In genomic region chr2:232456296-232457120, GRCh38 we compare ENCODE assay signal across 16 cellular contexts. TPM values are rescaled to one million over a fixed set of nuclear protein-coding genes. Genes with fewer than 3 reads are reported as not detected.
DNase-seq lines count a peak whose midpoint lies in the region; ATAC-seq, FAIRE-seq and TF ChIP-seq lines count a peak whose summit lies in the region.
"Had no signal": no experiment of that assay in that cellular context is flagged by ENCODE, and none has a peak within 500 bp of the region (broad histone marks: within the 10 kb centered on the region; RNA-seq: fewer than 3 reads in every experiment).

No MANE protein-coding gene starts in this region.

- H3K4me3 ChIP-seq in Peyer's patch, result peak overlapping the region in 3 of 4 donors; percentile 14 to 55 (median 54)
- no peak overlapping the region for H3K4me3 ChIP-seq in HepG2 (replicated peaks in 1 of 3; ENCODE audit: insufficient read depth in 1 of 3, low read depth in 2 of 3, low read length in 3 of 3)
- H3K4me3 ChIP-seq in small intestine (ENCODE audit: low read depth in 1 of 2, low read length in 2 of 2), result peak overlapping the region in 1 of 2 donors; percentile 77
- H3K4me3 ChIP-seq: K562 had no signal

- peak; percentile 10 for ATAC-seq in HepG2
- ATAC-seq: HCT116 had no signal

- H3K4me1 ChIP-seq in Peyer's patch (no peaks in the 10 kb centered on the region), HepG2 (ENCODE audit: insufficient read depth, low read length) (0 out of 2 replicates have a peak, but pooled peaks cover 7% of the 10 kb centered on the region), small intestine (ENCODE audit: control insufficient read depth in 2 of 2, insufficient read depth in 1 of 2, low read depth in 1 of 2, low read length in 1 of 2) (peaks cover 0 to 2% of the 10 kb centered on the region in 2 donors)

- peak overlapping the region in 3 of 4 donors; percentile 45 to 94 (median 84) for H3K27ac ChIP-seq in Peyer's patch
- H3K27ac ChIP-seq in HepG2 (ENCODE audit: extremely low read length, insufficient read depth, low read length), result no peak overlapping the region
- peak overlapping the region; percentile 65 to 95 for H3K27ac ChIP-seq in small intestine (ENCODE audit: low read depth in 1 of 2, low read length in 1 of 2)
- H3K27ac ChIP-seq: HL-60, RWPE1 had no signal

- intact Hi-C loops in HepG2 (cut with micrococcal nuclease; ENCODE audit: unreplicated experiment), result no loop called here

- H3K27me3 ChIP-seq in Peyer's patch (no peaks in the 10 kb centered on the region), HepG2 (ENCODE audit: control insufficient read depth in 1 of 2, insufficient read depth in 2 of 2, low read length in 2 of 2) (peaks cover 8 to 63% of the 10 kb centered on the region in 2 experiments; a peak in 4 of 5 replicates), small intestine (ENCODE audit: control insufficient read depth in 2 of 2, insufficient read depth in 2 of 2, low read length in 2 of 2) (peaks cover 0 to 8% of the 10 kb centered on the region in 2 donors)

- in situ Hi-C loops in GM13976 (cut with MboI; ENCODE audit: low sequenced_read_pairs, unreplicated experiment), result no loop called here
- in situ Hi-C loops in HepG2 (cut with HindIII; ENCODE audit: extremely low pct_ligation_motif_present, low pct_unique_long_range_greater_than_20kb), result loop anchor here (5.0 kb wide), 1 partner anchor 61 kb away; no protein-coding TSS in a partner anchor

- peak; percentile 22 for DNase-seq in GM13976 (ENCODE audit: low spot score)
- DNase-seq in Peyer's patch, result peak in 2 of 3 donors; percentile 42 to 44
- no peak for DNase-seq in HepG2 (ENCODE audit: low spot score)
- DNase-seq in small intestine, result no peak
- DNase-seq in NCI-H1092 (lab: John Stamatoyannopoulos, UW), result no peak
- DNase-seq in kidney tubule cell (ENCODE audit: low spot score), result no peak
- no peak for DNase-seq in OCI-M2 (lab: John Stamatoyannopoulos, UW; ENCODE audit: unreplicated experiment)
- DNase-seq: COR-L47, MV-4-11, NCI-H1417 treated with DMSO at 0.1 percent for 48 hours, NCI-H1930, NCI-H526 treated with DMSO at 0.1 percent for 48 hours had no signal

- no peaks in the 10 kb centered on the region for H3K36me3 ChIP-seq in Peyer's patch
- H3K36me3 ChIP-seq in HepG2 (replicated peaks in 1 of 2; ENCODE audit: control insufficient read depth in 1 of 2, insufficient read depth in 2 of 2, low read length in 2 of 2), result no peaks in the 10 kb centered on the region
- no peaks in the 10 kb centered on the region for H3K36me3 ChIP-seq in small intestine (ENCODE audit: control insufficient read depth in 2 of 2, insufficient read depth in 2 of 2, low read length in 2 of 2)

- no peak for TF ChIP-seq RAD21 in HepG2 (CRISPR knock-in tag; IDR thresholded peaks at IDR 0.05)

- TF ChIP-seq CTCF in GM13976 (IDR thresholded peaks at IDR 0.05; ENCODE audit: borderline replicate concordance, control extremely low read depth, extremely low read depth, insufficient read depth, missing control alignments) (no peak), Peyer's patch (IDR thresholded peaks at IDR 0.05) (no peak), HepG2 (CRISPR knock-in tag; IDR thresholded peaks at IDR 0.05) (no peak)

- TF ChIP-seq EP300 in HepG2 (IDR thresholded peaks at IDR 0.05; ENCODE audit: low read depth in 2 of 2, low read length in 2 of 2) (no peak), HepG2 (CRISPR knock-in tag; IDR thresholded peaks at IDR 0.05; ENCODE audit: borderline replicate concordance) (no peak)

- no peaks in the 10 kb centered on the region for H3K79me2 ChIP-seq in HepG2 (ENCODE audit: insufficient read depth, low read length)

- TF ChIP-seq POLR2A in Peyer's patch (IDR thresholded peaks at IDR 0.05), result no peak
- no peak for TF ChIP-seq POLR2A in HepG2 (IDR thresholded peaks at IDR 0.05; ENCODE audit: insufficient read depth in 1 of 2, low read depth in 2 of 2, low read length in 2 of 2)

- FAIRE-seq in HepG2 (lab: Jason Lieb, UNC) (no peak), small intestine (lab: Jason Lieb, UNC) (no peak)
- FAIRE-seq: K562 had no signal

- H3K4me2 ChIP-seq in HepG2 (ENCODE audit: low read depth, low read length), result no peak overlapping the region

- no TSS peak for BruUV-seq in HepG2 (replicated peaks; lab: Mats Ljungman, UMichigan)

- H4K20me1 ChIP-seq in HepG2 (ENCODE audit: insufficient read depth, low read length), result no peaks in the 10 kb centered on the region; the same call in 1 of the 2 replicates

- H3K9me3 ChIP-seq in Peyer's patch, result no peaks in the 10 kb centered on the region
- no peaks in the 10 kb centered on the region for H3K9me3 ChIP-seq in HepG2 (ENCODE audit: low read length)
- H3K9me3 ChIP-seq in small intestine (ENCODE audit: control insufficient read depth, low read depth), result no peaks in the 10 kb centered on the region

- WGBS in HepG2 (ENCODE audit: low lambda C conversion rate), result 59% methylated on average over 9 of the region's 27 CpGs
- 86 to 91% (median 87%) methylated on average over 27 of the region's 27 CpGs for WGBS in small intestine, 3 donors

- no peak overlapping the region for H2AFZ ChIP-seq in HepG2 (ENCODE audit: low read length)

- CTCF ChIA-PET in HepG2 (lab: Yijun Ruan, JAX; ENCODE audit: low intra/inter-chr PET ratio, low total read pairs), result no interaction called here

- POLR2A ChIA-PET in HepG2 (lab: Yijun Ruan, JAX), result no interaction called here

- H3K9ac ChIP-seq in HepG2 (ENCODE audit: insufficient read depth, low read depth, low read length), result no peak overlapping the region

RNA-seq across cellular contexts. Expression of gene ALPI, which starts 0.6 kb away (rescaled TPM):
- 100 to 1,000 TPM in 3 of 4 donors, 10 to 100 TPM in 1; 22.3 to 473 (median 350) TPM for total RNA-seq in Peyer's patch
- total RNA-seq in HepG2 (2016; rRNA removed; fragmentation: Illumina TruSeq; extraction: Trizol), result not detected in 2 replicates
- not detected in 2 replicates for total RNA-seq in HepG2 (2016; cell fraction: cytosol; rRNA removed; fragmentation: Illumina TruSeq; extraction: Trizol; ENCODE audit: low read depth)
- total RNA-seq in HepG2 (2016; cell fraction: insoluble cytoplasmic fraction; rRNA removed; fragmentation: Illumina TruSeq; extraction: Trizol), result not detected in 2 replicates
- not detected in 2 replicates for total RNA-seq in HepG2 (2016; cell fraction: membrane; rRNA removed; fragmentation: Illumina TruSeq; extraction: Trizol)
- not detected in 2 replicates for total RNA-seq in HepG2 (2016; cell fraction: nucleus; rRNA removed; fragmentation: Illumina TruSeq; extraction: Trizol)
- 0.03 TPM in 1 of 2 replicates, not detected in the other for polyA plus RNA-seq in HepG2 (2011; rRNA removed)
- 0.03 and 0.05 TPM in 2 replicates for polyA plus RNA-seq in HepG2 (2011; cell fraction: cytosol; rRNA removed)
- 0.07 TPM in 1 of 2 replicates, not detected in the other for polyA plus RNA-seq in HepG2 (2011; cell fraction: nucleus; rRNA removed)
- polyA plus RNA-seq in HepG2 (2012), result not detected in 2 replicates
- polyA plus RNA-seq in HepG2 (2016; cell fraction: cytosol; fragmentation: Illumina TruSeq; extraction: Trizol; ENCODE audit: low read depth), result not detected in 2 replicates
- polyA plus RNA-seq in HepG2 (2016; cell fraction: insoluble cytoplasmic fraction; fragmentation: Illumina TruSeq; extraction: Trizol; ENCODE audit: low read depth), result not detected in 2 replicates
- not detected in 2 replicates for polyA plus RNA-seq in HepG2 (2016; cell fraction: membrane; fragmentation: Illumina TruSeq; extraction: Trizol; ENCODE audit: low read depth)
- not detected in 2 replicates for polyA plus RNA-seq in HepG2 (2016; cell fraction: nucleus; fragmentation: Illumina TruSeq; extraction: Trizol; ENCODE audit: insufficient read depth, low read depth)
- polyA minus RNA-seq in HepG2 (2011; rRNA and poly(A)+ RNA removed; ENCODE audit: low replicate concordance), result 0.42 TPM in 1 of 2 replicates, not detected in the other
- polyA minus RNA-seq in HepG2 (2011; cell fraction: cytosol; rRNA and poly(A)+ RNA removed), result not detected in 2 replicates
- not detected in 2 replicates for polyA minus RNA-seq in HepG2 (2011; cell fraction: nucleus; rRNA and poly(A)+ RNA removed)
- 100 to 1,000 TPM in 2 of 3 donors, 10 to 100 TPM in 1; 37.7 to 261 (median 204) TPM for polyA plus RNA-seq in small intestine
- total RNA-seq: K562 had no signal
- polyA plus RNA-seq: K562 had no signal

RNA-seq across cellular contexts. Expression of gene ECEL1, which starts 31.1 kb away (rescaled TPM):
- not detected for total RNA-seq in Peyer's patch
- total RNA-seq in HepG2 (2016; rRNA removed; fragmentation: Illumina TruSeq; extraction: Trizol), result not detected in 2 replicates
- not detected in 2 replicates for total RNA-seq in HepG2 (2016; cell fraction: cytosol; rRNA removed; fragmentation: Illumina TruSeq; extraction: Trizol; ENCODE audit: low read depth)
- total RNA-seq in HepG2 (2016; cell fraction: insoluble cytoplasmic fraction; rRNA removed; fragmentation: Illumina TruSeq; extraction: Trizol), result not detected in 2 replicates
- not detected in 2 replicates for total RNA-seq in HepG2 (2016; cell fraction: membrane; rRNA removed; fragmentation: Illumina TruSeq; extraction: Trizol)
- not detected in 2 replicates for total RNA-seq in HepG2 (2016; cell fraction: nucleus; rRNA removed; fragmentation: Illumina TruSeq; extraction: Trizol)
- polyA plus RNA-seq in HepG2 (2011; rRNA removed), result not detected in 2 replicates
- 0.06 TPM in 1 of 2 replicates, not detected in the other for polyA plus RNA-seq in HepG2 (2011; cell fraction: cytosol; rRNA removed)
- polyA plus RNA-seq in HepG2 (2011; cell fraction: nucleus; rRNA removed), result 0.05 TPM in 1 of 2 replicates, not detected in the other
- not detected in 2 replicates for polyA plus RNA-seq in HepG2 (2012)
- polyA plus RNA-seq in HepG2 (2016; cell fraction: cytosol; fragmentation: Illumina TruSeq; extraction: Trizol; ENCODE audit: low read depth), result not detected in 2 replicates
- polyA plus RNA-seq in HepG2 (2016; cell fraction: insoluble cytoplasmic fraction; fragmentation: Illumina TruSeq; extraction: Trizol; ENCODE audit: low read depth), result not detected in 2 replicates
- not detected in 2 replicates for polyA plus RNA-seq in HepG2 (2016; cell fraction: membrane; fragmentation: Illumina TruSeq; extraction: Trizol; ENCODE audit: low read depth)
- polyA plus RNA-seq in HepG2 (2016; cell fraction: nucleus; fragmentation: Illumina TruSeq; extraction: Trizol; ENCODE audit: insufficient read depth, low read depth), result not detected in 2 replicates
- not detected in 2 replicates for polyA minus RNA-seq in HepG2 (2011; rRNA and poly(A)+ RNA removed; ENCODE audit: low replicate concordance)
- polyA minus RNA-seq in HepG2 (2011; cell fraction: cytosol; rRNA and poly(A)+ RNA removed), result not detected in 2 replicates
- polyA minus RNA-seq in HepG2 (2011; cell fraction: nucleus; rRNA and poly(A)+ RNA removed), result not detected in 2 replicates
- 1 to 10 TPM in 1 of 3 donors, not detected in 2; 1.7 TPM for polyA plus RNA-seq in small intestine
- polyA plus RNA-seq: K562 had no signal

RNA-seq across cellular contexts. Expression of gene ALPG, which starts 49.9 kb away (rescaled TPM):
- total RNA-seq in Peyer's patch (not detected), HepG2 (2016; rRNA removed; fragmentation: Illumina TruSeq; extraction: Trizol) (not detected in 2 replicates)
- not detected in 2 replicates for total RNA-seq in HepG2 (2016; cell fraction: cytosol; rRNA removed; fragmentation: Illumina TruSeq; extraction: Trizol; ENCODE audit: low read depth)
- not detected in 2 replicates for total RNA-seq in HepG2 (2016; cell fraction: insoluble cytoplasmic fraction; rRNA removed; fragmentation: Illumina TruSeq; extraction: Trizol)
- total RNA-seq in HepG2 (2016; cell fraction: membrane; rRNA removed; fragmentation: Illumina TruSeq; extraction: Trizol), result not detected in 2 replicates
- total RNA-seq in HepG2 (2016; cell fraction: nucleus; rRNA removed; fragmentation: Illumina TruSeq; extraction: Trizol), result not detected in 2 replicates
- polyA plus RNA-seq in HepG2 (2011; rRNA removed) (not detected in 2 replicates), small intestine (under 1 TPM in 1 of 3 donors, not detected in 2; 0.01 TPM)
- polyA plus RNA-seq in HepG2 (2011; cell fraction: cytosol; rRNA removed), result not detected in 2 replicates
- polyA plus RNA-seq in HepG2 (2011; cell fraction: nucleus; rRNA removed), result not detected in 2 replicates
- not detected in 2 replicates for polyA plus RNA-seq in HepG2 (2012)
- not detected in 2 replicates for polyA plus RNA-seq in HepG2 (2016; cell fraction: cytosol; fragmentation: Illumina TruSeq; extraction: Trizol; ENCODE audit: low read depth)
- polyA plus RNA-seq in HepG2 (2016; cell fraction: insoluble cytoplasmic fraction; fragmentation: Illumina TruSeq; extraction: Trizol; ENCODE audit: low read depth), result not detected in 2 replicates
- not detected in 2 replicates for polyA plus RNA-seq in HepG2 (2016; cell fraction: membrane; fragmentation: Illumina TruSeq; extraction: Trizol; ENCODE audit: low read depth)
- polyA plus RNA-seq in HepG2 (2016; cell fraction: nucleus; fragmentation: Illumina TruSeq; extraction: Trizol; ENCODE audit: insufficient read depth, low read depth), result not detected in 2 replicates
- 0.12 TPM in 1 of 2 replicates, not detected in the other for polyA minus RNA-seq in HepG2 (2011; rRNA and poly(A)+ RNA removed; ENCODE audit: low replicate concordance)
- polyA minus RNA-seq in HepG2 (2011; cell fraction: cytosol; rRNA and poly(A)+ RNA removed), result not detected in 2 replicates
- not detected in 2 replicates for polyA minus RNA-seq in HepG2 (2011; cell fraction: nucleus; rRNA and poly(A)+ RNA removed)
- total RNA-seq: K562 had no signal
- polyA plus RNA-seq: K562 had no signal

Comparison
In these comparisons a context has a peak if more than half of its experiments do, and no peak if none do; other contexts are left out.
1. DNase-seq: peak in GM13976 (single experiment) and Peyer's patch (2 of 3); none in HepG2 (single experiment), small intestine (single experiment), NCI-H1092 (single experiment), kidney tubule cell (single experiment) and OCI-M2 (single experiment).
2. H3K4me3 ChIP-seq: peak in Peyer's patch (3 of 4); none in HepG2 (0 of 3).
3. RNA of gene ALPI, which starts 0.6 kb away (total RNA-seq): 22.3 to 473 TPM in Peyer's patch; not detected in HepG2; every median in the first group is over 10 times any median in the second.